In the genomic region with DNA sequence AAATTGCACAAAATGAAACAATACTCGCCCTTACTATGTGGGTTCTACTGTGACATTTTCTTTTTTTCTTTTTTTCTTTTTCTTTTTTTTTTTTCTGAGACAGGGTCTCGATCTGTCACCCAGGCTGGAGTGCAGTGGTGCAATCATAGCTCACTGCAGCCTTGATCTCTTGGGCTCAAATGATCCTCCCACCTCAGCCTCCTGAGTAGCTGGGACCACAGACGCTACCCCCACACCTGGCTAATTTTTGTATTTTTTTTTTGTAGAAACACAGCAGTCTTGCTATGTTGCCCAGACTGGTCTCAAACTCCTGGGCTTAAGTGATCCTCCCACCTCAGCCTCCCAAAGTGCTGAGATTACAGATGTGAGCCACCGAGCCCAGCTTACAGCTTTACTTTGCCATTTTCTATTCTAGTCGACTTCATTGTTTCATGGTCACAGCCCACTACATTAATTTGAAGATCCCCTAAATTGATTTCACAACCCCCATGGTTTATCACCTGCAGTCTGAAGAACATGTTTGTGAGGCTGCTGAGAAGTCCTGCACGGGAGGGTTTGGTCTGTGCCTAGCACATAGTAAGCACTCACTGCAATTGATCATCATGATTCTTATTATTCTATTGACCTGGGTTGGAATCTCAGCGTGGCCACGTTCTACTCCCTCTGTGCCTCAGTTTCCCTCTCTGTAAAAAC, we compare ENCODE assay signal across 10 cellular contexts. TPM values are rescaled to one million over a fixed set of nuclear protein-coding genes. Genes with fewer than 3 reads are reported as not detected.
A peak's percentile ranks its signal among the peaks of the same experiment; 100 is the strongest.
DNase-seq lines count a peak whose midpoint lies in the region; ATAC-seq and TF ChIP-seq lines count a peak whose summit lies in the region.
"Had no signal": no experiment of that assay in that cellular context is flagged by ENCODE, and none has a peak within 500 bp of the region (broad histone marks: within the 10 kb centered on the region; RNA-seq: fewer than 3 reads in every experiment).

No MANE protein-coding gene starts in this region.

- H3K27ac ChIP-seq in heart right ventricle (peak overlapping the region in 8 of 10 donors; percentile 90 to 100 (median 96)), ascending aorta (peak overlapping the region; percentile 84 to 91), upper lobe of right lung (peak overlapping the region; percentile 95)

- H3K4me1 ChIP-seq in heart right ventricle (peaks cover 19 to 88% (median 68%) of the 10 kb centered on the region in 9 donors), ascending aorta (peaks cover 22 to 57% of the 10 kb centered on the region in 2 donors), mononuclear cell (ENCODE audit: insufficient read depth, low read length) (peaks cover 80% of the 10 kb centered on the region), upper lobe of right lung (peaks cover 61% of the 10 kb centered on the region)

- WGBS in heart right ventricle, 2 donors: 69 to 79% methylated on average over 8 of the region's 8 CpGs

- DNase-seq in heart right ventricle: no peak
- DNase-seq in cardiac septum (ENCODE audit: low spot score): no peak
- no peak for DNase-seq in ascending aorta (ENCODE audit: low spot score in 2 of 2)
- no peak for DNase-seq in upper lobe of right lung
- no peak for DNase-seq in DMS 273 treated with DMSO at 0.1 percent for 48 hours (lab: John Stamatoyannopoulos, UW)
- DNase-seq in posterior vena cava (ENCODE audit: low spot score): no peak
- no peak for DNase-seq in hippocampal formation (lab: John Stamatoyannopoulos, UW)
- DNase-seq: effector CD8-positive, alpha-beta T cell had no signal

- H3K27me3 ChIP-seq in heart right ventricle (no peaks in the 10 kb centered on the region), ascending aorta (no peaks in the 10 kb centered on the region), mononuclear cell (ENCODE audit: insufficient read depth, low read length) (no peaks in the 10 kb centered on the region), upper lobe of right lung (no peaks in the 10 kb centered on the region)

- no peak for ATAC-seq in heart right ventricle
- ATAC-seq in upper lobe of right lung: no peak

- H3K4me3 ChIP-seq in heart right ventricle (peak overlapping the region in 8 of 10 donors; percentile 19 to 92 (median 58)), ascending aorta (peak overlapping the region; percentile 41 to 57), mononuclear cell (ENCODE audit: low read length) (peak overlapping the region; percentile 4), upper lobe of right lung (peak overlapping the region; percentile 75)

- intact Hi-C loops in heart right ventricle (cut with DNase I): no loop called here
- intact Hi-C loops in cardiac septum (cut with DNase I): no loop called here
- intact Hi-C loops in ascending aorta (cut with DNase I): no loop called here
- intact Hi-C loops in upper lobe of right lung (cut with DNase I): no loop called here
- intact Hi-C loops in posterior vena cava (cut with DNase I): no loop called here

- no peaks in the 10 kb centered on the region for H3K9me3 ChIP-seq in heart right ventricle
- H3K9me3 ChIP-seq in ascending aorta: no peaks in the 10 kb centered on the region
- no peaks in the 10 kb centered on the region for H3K9me3 ChIP-seq in mononuclear cell (ENCODE audit: low read depth, low read length)
- no peaks in the 10 kb centered on the region for H3K9me3 ChIP-seq in upper lobe of right lung

- no peak for TF ChIP-seq CTCF in heart right ventricle (IDR thresholded peaks at IDR 0.05)
- no peak for TF ChIP-seq CTCF in ascending aorta (IDR thresholded peaks at IDR 0.05)
- TF ChIP-seq CTCF in upper lobe of right lung (IDR thresholded peaks at IDR 0.05): no peak

- peaks cover 0 to 65% (median 10%) of the 10 kb centered on the region in 9 donors for H3K36me3 ChIP-seq in heart right ventricle
- H3K36me3 ChIP-seq in ascending aorta: peaks cover 4 to 6% of the 10 kb centered on the region in 2 donors
- peaks cover 26% of the 10 kb centered on the region for H3K36me3 ChIP-seq in upper lobe of right lung

RNA-seq across cellular contexts. Expression of a gene that starts 3.8 kb away (rescaled TPM):
- 10 to 100 TPM in 9 of 10 donors, 1 to 10 TPM in 1; 7.1 to 76.3 (median 20.3) TPM for total RNA-seq in heart right ventricle
- polyA plus RNA-seq in heart right ventricle: 10 to 100 TPM; 20.7 to 30.7 TPM
- total RNA-seq in cardiac septum: 41.5 TPM
- total RNA-seq in ascending aorta: 66.2 TPM
- 33.0 TPM for total RNA-seq in mononuclear cell
- 87.4 TPM for total RNA-seq in upper lobe of right lung
- total RNA-seq in posterior vena cava: 10 to 100 TPM; 37.6 to 40.4 TPM

RNA-seq across cellular contexts. Expression of a gene that starts 25.4 kb away (rescaled TPM):
- total RNA-seq in heart right ventricle: under 1 TPM in 1 of 10 donors, not detected in 9; 0.38 TPM
- polyA plus RNA-seq in heart right ventricle: not detected
- not detected for total RNA-seq in cardiac septum
- not detected for total RNA-seq in ascending aorta
- total RNA-seq in mononuclear cell: not detected
- total RNA-seq in upper lobe of right lung: 3.2 TPM
- total RNA-seq in posterior vena cava: not detected
- polyA plus RNA-seq: neural cell had no signal

RNA-seq across cellular contexts. Expression of a gene that starts 53.3 kb away (rescaled TPM):
- total RNA-seq in heart right ventricle (not detected), cardiac septum (not detected), ascending aorta (not detected), mononuclear cell (not detected), upper lobe of right lung (not detected), posterior vena cava (not detected)
- not detected for polyA plus RNA-seq in heart right ventricle
- polyA plus RNA-seq: neural cell had no signal

RNA-seq across cellular contexts. Expression of a gene that starts 56.6 kb away (rescaled TPM):
- total RNA-seq in heart right ventricle (100 to 1,000 TPM in 4 of 10 donors, 10 to 100 TPM in 6; 72.8 to 118 (median 92.5) TPM), cardiac septum (86.8 TPM), ascending aorta (832 TPM), mononuclear cell (not detected), upper lobe of right lung (280 TPM), posterior vena cava (10 to 100 TPM; 49.6 to 53.8 TPM)
- 100 to 1,000 TPM in 1 of 2 donors, 10 to 100 TPM in 1; 63.2 to 130 TPM for polyA plus RNA-seq in heart right ventricle

Comparison
In these comparisons a context has a peak if more than half of its experiments do, and no peak if none do; other contexts are left out.
1. H3K4me3 ChIP-seq: peak in every context shown above with its lines; median percentile 75 in upper lobe of right lung; 58 in heart right ventricle; 49 in ascending aorta; 4 in mononuclear cell.